In the genomic region with DNA sequence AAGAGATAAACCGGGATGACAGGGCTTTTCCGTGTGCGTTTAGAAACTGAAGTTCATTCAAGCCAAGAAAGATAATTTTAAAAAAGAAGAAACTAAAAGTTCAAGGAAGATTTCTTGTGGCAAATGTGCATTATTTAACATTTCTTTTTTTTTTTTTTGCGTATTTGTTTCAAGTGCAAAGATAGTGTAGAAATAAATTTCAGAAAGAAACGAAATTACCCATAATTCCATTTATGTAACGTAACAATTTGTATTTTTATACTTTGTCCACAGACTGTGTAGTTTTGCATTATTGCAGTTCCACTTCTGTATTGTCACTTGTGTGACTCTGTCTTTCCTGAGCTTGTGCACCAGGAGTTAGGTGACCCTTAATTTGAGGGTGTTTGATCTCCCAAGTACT, we compare ENCODE assay signal across 24 cellular contexts. TPM values are rescaled to one million over a fixed set of nuclear protein-coding genes. Genes with fewer than 3 reads are reported as not detected.
DNase-seq lines count a peak whose midpoint lies in the region; ATAC-seq, FAIRE-seq and TF ChIP-seq lines count a peak whose summit lies in the region.
"Had no signal": no experiment of that assay in that cellular context is flagged by ENCODE, and none has a peak within 500 bp of the region (broad histone marks: within the 10 kb centered on the region; RNA-seq: fewer than 3 reads in every experiment).

No MANE protein-coding gene starts in this region.

- H2AFZ ChIP-seq in HepG2 (ENCODE audit: low read length) = no peak overlapping the region
- H2AFZ ChIP-seq in PC-9 = no peak overlapping the region

- H3K79me2 ChIP-seq in HepG2 (ENCODE audit: insufficient read depth, low read length) (no peaks in the 10 kb centered on the region), PC-9 (ENCODE audit: low read depth) (no peaks in the 10 kb centered on the region)

- DNase-seq in right lobe of liver (no peak), HepG2 (ENCODE audit: low spot score) (no peak), MV-4-11 (lab: John Stamatoyannopoulos, UW) (peak; percentile 34), superior temporal gyrus (ENCODE audit: extremely low spot score) (no peak), HT-29 (ENCODE audit: low spot score) (no peak), PC-9 (no peak)
- no peak for DNase-seq in stimulated activated effector memory CD8-positive, alpha-beta T cell treated with anti-CD3 and anti-CD28 coated beads, Interleukin-12 subunit alpha, Interleukin-12 subunit beta, amount 100 ng/mL, for 72 hours (ENCODE audit: low spot score in 2 of 2)
- DNase-seq: AML-193; Caco-2; Calu3; CD4-positive, alpha-beta T cell; CD8-positive, alpha-beta T cell; DMS79 treated with DMSO at 0.1 percent for 48 hours; GF-D8 had no signal

- H3K4me3 Mint-ChIP-seq in stimulated activated effector memory CD8-positive, alpha-beta T cell treated with anti-CD3 and anti-CD28 coated beads, Interleukin-12 subunit alpha, Interleukin-12 subunit beta, amount 100 ng/mL, for 72 hours = no peak overlapping the region
- H3K4me3 Mint-ChIP-seq: B cell; CD4-positive, alpha-beta T cell; CD8-positive, alpha-beta T cell had no signal

- no peaks in the 10 kb centered on the region for H3K9me2 ChIP-seq in PC-9 (ENCODE audit: insufficient read depth)

- H3K36me3 ChIP-seq in right lobe of liver = peaks cover 0 to 24% (median 4%) of the 10 kb centered on the region in 4 donors
- peaks cover 11 to 40% of the 10 kb centered on the region in 2 experiments for H3K36me3 ChIP-seq in HepG2 (replicated peaks in 1 of 2; ENCODE audit: control insufficient read depth in 1 of 2, insufficient read depth in 2 of 2, low read length in 2 of 2)
- no peaks in the 10 kb centered on the region; the same call in 1 of the 2 replicates for H3K36me3 ChIP-seq in PC-9 (ENCODE audit: low read depth)

- H3K4me1 ChIP-seq in right lobe of liver (peaks cover 0 to 50% (median 17%) of the 10 kb centered on the region in 4 donors), HepG2 (ENCODE audit: insufficient read depth, low read length) (peaks cover 30% of the 10 kb centered on the region), PC-9 (replicated peaks; ENCODE audit: insufficient read depth) (peaks cover 33% of the 10 kb centered on the region)
- H3K4me1 ChIP-seq: BLaER1 treated with 17β-estradiol and CSF1 and Interleukin-3, amounts not matched to agents 10 nM and 100 nM had no signal

- in situ Hi-C loops in HepG2 (cut with HindIII; ENCODE audit: extremely low pct_ligation_motif_present, low pct_unique_long_range_greater_than_20kb) = no loop called here

- CTCF ChIA-PET in HepG2 (lab: Yijun Ruan, JAX; ENCODE audit: low intra/inter-chr PET ratio, low total read pairs) (no interaction called here), PC-9 (lab: Charles Lee) (no interaction called here)

- H4K20me1 ChIP-seq in HepG2 (ENCODE audit: insufficient read depth, low read length) = no peaks in the 10 kb centered on the region
- H4K20me1 ChIP-seq in PC-9 (ENCODE audit: insufficient read depth) = peaks cover 3% of the 10 kb centered on the region; the same call in 1 of the 2 replicates

- FAIRE-seq in HepG2 (lab: Jason Lieb, UNC) = no peak
- FAIRE-seq: A549, D721Med, G401.6, GM12891, GM19239 had no signal

- H3K27ac ChIP-seq in right lobe of liver (peak overlapping the region in 2 of 3 donors; percentile 63 to 79), HepG2 (ENCODE audit: extremely low read length, insufficient read depth, low read length) (no peak overlapping the region), angular gyrus (ENCODE audit: low read depth, low read length) (peak overlapping the region; percentile 8), PC-9 (no peak overlapping the region)
- H3K27ac ChIP-seq: 22Rv1; A549; BLaER1 treated with 17β-estradiol and CSF1 and Interleukin-3, amounts not matched to agents 10 nM and 100 nM; C4-2B had no signal

- intact Hi-C loops in right lobe of liver (cut with DNase I) (loop anchor here in 1 of 2 donors (10.0 kb wide), 1 partner anchor 88 kb away; no protein-coding TSS in a partner anchor), HepG2 (cut with micrococcal nuclease; ENCODE audit: unreplicated experiment) (no loop called here), PC-9 (cut with micrococcal nuclease; ENCODE audit: unreplicated experiment) (loop anchor here (10.0 kb wide), 1 partner anchor 222 kb away; no protein-coding TSS in a partner anchor)

- no peak for TF ChIP-seq CTCF in right lobe of liver (IDR thresholded peaks at IDR 0.05)
- no peak for TF ChIP-seq CTCF in HepG2 (CRISPR knock-in tag; IDR thresholded peaks at IDR 0.05)
- no peak for TF ChIP-seq CTCF in PC-9 (conservative IDR thresholded peaks at IDR 0.05)

- TF ChIP-seq RAD21 in HepG2 (CRISPR knock-in tag; IDR thresholded peaks at IDR 0.05) = no peak

- 83% methylated on average over 6 of the region's 6 CpGs for WGBS in right lobe of liver (ENCODE audit: insufficient coverage, low coverage, low lambda C conversion rate, missing lambda C conversion rate)
- 92% methylated on average over 6 of the region's 6 CpGs for WGBS in HepG2 (ENCODE audit: low lambda C conversion rate)

- H3F3A ChIP-seq in PC-9 (ENCODE audit: insufficient read depth, low read depth) = peaks cover 32% of the 10 kb centered on the region; the same call in 1 of the 2 replicates

- no peaks in the 10 kb centered on the region for H3K9me3 Mint-ChIP-seq in stimulated activated effector memory CD8-positive, alpha-beta T cell treated with anti-CD3 and anti-CD28 coated beads, Interleukin-12 subunit alpha, Interleukin-12 subunit beta, amount 100 ng/mL, for 72 hours
- H3K9me3 Mint-ChIP-seq: CD4-positive, alpha-beta T cell; CD8-positive, alpha-beta T cell had no signal

- peaks cover 11% of the 10 kb centered on the region for H3K4me1 Mint-ChIP-seq in stimulated activated effector memory CD8-positive, alpha-beta T cell treated with anti-CD3 and anti-CD28 coated beads, Interleukin-12 subunit alpha, Interleukin-12 subunit beta, amount 100 ng/mL, for 72 hours
- H3K4me1 Mint-ChIP-seq: B cell had no signal

- H3K27me3 ChIP-seq in right lobe of liver (no peaks in the 10 kb centered on the region), HepG2 (ENCODE audit: control insufficient read depth in 1 of 2, insufficient read depth in 2 of 2, low read length in 2 of 2) (no peaks in the 10 kb centered on the region), PC-9 (ENCODE audit: insufficient read depth, low read depth) (no peaks in the 10 kb centered on the region)
- H3K27me3 ChIP-seq: BLaER1 treated with 17β-estradiol and CSF1 and Interleukin-3, amounts not matched to agents 10 nM and 100 nM had no signal

- no peak for ATAC-seq in right lobe of liver
- ATAC-seq in HepG2 = no peak
- ATAC-seq in stimulated activated effector memory CD8-positive, alpha-beta T cell treated with anti-CD3 and anti-CD28 coated beads, Interleukin-12 subunit alpha, Interleukin-12 subunit beta, amount 100 ng/mL, for 72 hours = no peak
- ATAC-seq: A549; CD8-positive, alpha-beta T cell had no signal

- no peak overlapping the region for H3K9ac ChIP-seq in HepG2 (ENCODE audit: insufficient read depth, low read depth, low read length)
- H3K9ac ChIP-seq: BLaER1 treated with 17β-estradiol and CSF1 and Interleukin-3, amounts not matched to agents 10 nM and 100 nM had no signal

- BruUV-seq in HepG2 (replicated peaks; lab: Mats Ljungman, UMichigan) = no TSS peak
- no TSS peak for BruUV-seq in PC-9 (replicated peaks; lab: Mats Ljungman, UMichigan)

- peak overlapping the region; percentile 33 for H3K27ac Mint-ChIP-seq in stimulated activated effector memory CD8-positive, alpha-beta T cell treated with anti-CD3 and anti-CD28 coated beads, Interleukin-12 subunit alpha, Interleukin-12 subunit beta, amount 100 ng/mL, for 72 hours
- H3K27ac Mint-ChIP-seq: B cell; CD4-positive, alpha-beta T cell had no signal

- H3K9me3 ChIP-seq in right lobe of liver (no peaks in the 10 kb centered on the region), HepG2 (ENCODE audit: low read length) (no peaks in the 10 kb centered on the region), PC-9 (ENCODE audit: insufficient read depth, low read depth) (no peaks in the 10 kb centered on the region)
- H3K9me3 ChIP-seq: A549; BLaER1 treated with 17β-estradiol and CSF1 and Interleukin-3, amounts not matched to agents 10 nM and 100 nM; Caco-2 had no signal

- H3K4me2 ChIP-seq in HepG2 (ENCODE audit: low read depth, low read length) (no peak overlapping the region), PC-9 (no peak overlapping the region)
- H3K4me2 ChIP-seq: A549; BLaER1 treated with 17β-estradiol and CSF1 and Interleukin-3, amounts not matched to agents 10 nM and 100 nM had no signal

- no peak for TF ChIP-seq EP300 in HepG2 (IDR thresholded peaks at IDR 0.05; ENCODE audit: low read depth in 2 of 2, low read length in 2 of 2)
- no peak for TF ChIP-seq EP300 in HepG2 (CRISPR knock-in tag; IDR thresholded peaks at IDR 0.05; ENCODE audit: borderline replicate concordance)

- TF ChIP-seq POLR2A in right lobe of liver (IDR thresholded peaks at IDR 0.05) (no peak), HepG2 (IDR thresholded peaks at IDR 0.05; ENCODE audit: insufficient read depth in 1 of 2, low read depth in 2 of 2, low read length in 2 of 2) (no peak)

- H3K4me3 ChIP-seq in right lobe of liver (no peak overlapping the region), HepG2 (replicated peaks in 1 of 3; ENCODE audit: insufficient read depth in 1 of 3, low read depth in 2 of 3, low read length in 3 of 3) (no peak overlapping the region), PC-9 (no peak overlapping the region)
- H3K4me3 ChIP-seq: A549; BLaER1 treated with 17β-estradiol and CSF1 and Interleukin-3, amounts not matched to agents 10 nM and 100 nM had no signal

- H3K36me3 Mint-ChIP-seq in stimulated activated effector memory CD8-positive, alpha-beta T cell treated with anti-CD3 and anti-CD28 coated beads, Interleukin-12 subunit alpha, Interleukin-12 subunit beta, amount 100 ng/mL, for 72 hours = peaks cover 75% of the 10 kb centered on the region

- POLR2A ChIA-PET in HepG2 (lab: Yijun Ruan, JAX) = no interaction called here
- POLR2A ChIA-PET in PC-9 (lab: Charles Lee; ENCODE audit: unreplicated experiment) = no interaction called here

RNA-seq across cellular contexts. Expression of gene SNAP29, which starts 24.0 kb away (rescaled TPM):
- total RNA-seq in right lobe of liver (10 to 100 TPM; 17.6 to 27.0 (median 22.4) TPM), HepG2 (2016; rRNA removed; fragmentation: Illumina TruSeq; extraction: Trizol) (12.3 and 15.2 TPM in 2 replicates), PC-9 (2021) (13.5 and 17.8 TPM in 2 replicates)
- total RNA-seq in HepG2 (2016; cell fraction: cytosol; rRNA removed; fragmentation: Illumina TruSeq; extraction: Trizol; ENCODE audit: low read depth) = 4.6 and 7.7 TPM in 2 replicates
- 13.5 and 15.2 TPM in 2 replicates for total RNA-seq in HepG2 (2016; cell fraction: insoluble cytoplasmic fraction; rRNA removed; fragmentation: Illumina TruSeq; extraction: Trizol)
- 8.6 and 11.2 TPM in 2 replicates for total RNA-seq in HepG2 (2016; cell fraction: membrane; rRNA removed; fragmentation: Illumina TruSeq; extraction: Trizol)
- 6.6 and 9.4 TPM in 2 replicates for total RNA-seq in HepG2 (2016; cell fraction: nucleus; rRNA removed; fragmentation: Illumina TruSeq; extraction: Trizol)
- polyA plus RNA-seq in HepG2 (2011; rRNA removed) = 25.2 and 30.7 TPM in 2 replicates
- 17.1 and 22.8 TPM in 2 replicates for polyA plus RNA-seq in HepG2 (2011; cell fraction: cytosol; rRNA removed)
- 8.5 and 9.6 TPM in 2 replicates for polyA plus RNA-seq in HepG2 (2011; cell fraction: nucleus; rRNA removed)
- 16.3 and 21.2 TPM in 2 replicates for polyA plus RNA-seq in HepG2 (2012)
- polyA plus RNA-seq in HepG2 (2016; cell fraction: cytosol; fragmentation: Illumina TruSeq; extraction: Trizol; ENCODE audit: low read depth) = 16.6 and 21.2 TPM in 2 replicates
- 37.2 TPM in 2 replicates for polyA plus RNA-seq in HepG2 (2016; cell fraction: insoluble cytoplasmic fraction; fragmentation: Illumina TruSeq; extraction: Trizol; ENCODE audit: low read depth)
- polyA plus RNA-seq in HepG2 (2016; cell fraction: membrane; fragmentation: Illumina TruSeq; extraction: Trizol; ENCODE audit: low read depth) = 20.2 and 24.4 TPM in 2 replicates
- polyA plus RNA-seq in HepG2 (2016; cell fraction: nucleus; fragmentation: Illumina TruSeq; extraction: Trizol; ENCODE audit: insufficient read depth, low read depth) = 13.4 and 20.8 TPM in 2 replicates
- 7.0 and 12.3 TPM in 2 replicates for polyA minus RNA-seq in HepG2 (2011; rRNA and poly(A)+ RNA removed; ENCODE audit: low replicate concordance)
- 5.0 and 7.2 TPM in 2 replicates for polyA minus RNA-seq in HepG2 (2011; cell fraction: cytosol; rRNA and poly(A)+ RNA removed)
- 5.5 and 8.0 TPM in 2 replicates for polyA minus RNA-seq in HepG2 (2011; cell fraction: nucleus; rRNA and poly(A)+ RNA removed)
- total RNA-seq in HT-29 (2014; rRNA removed; shearing (Covaris generic)) = 23.5 and 26.9 TPM in 2 replicates

RNA-seq across cellular contexts. Expression of gene PI4KA, which starts 24.2 kb away (rescaled TPM):
- 10 to 100 TPM; 35.3 to 55.4 (median 47.7) TPM for total RNA-seq in right lobe of liver
- 27.4 and 27.8 TPM in 2 replicates for total RNA-seq in HepG2 (2016; rRNA removed; fragmentation: Illumina TruSeq; extraction: Trizol)
- total RNA-seq in HepG2 (2016; cell fraction: cytosol; rRNA removed; fragmentation: Illumina TruSeq; extraction: Trizol; ENCODE audit: low read depth) = 10.0 and 12.0 TPM in 2 replicates
- total RNA-seq in HepG2 (2016; cell fraction: insoluble cytoplasmic fraction; rRNA removed; fragmentation: Illumina TruSeq; extraction: Trizol) = 25.7 and 26.8 TPM in 2 replicates
- 16.3 TPM in 2 replicates for total RNA-seq in HepG2 (2016; cell fraction: membrane; rRNA removed; fragmentation: Illumina TruSeq; extraction: Trizol)
- 33.2 and 34.5 TPM in 2 replicates for total RNA-seq in HepG2 (2016; cell fraction: nucleus; rRNA removed; fragmentation: Illumina TruSeq; extraction: Trizol)
- polyA plus RNA-seq in HepG2 (2011; rRNA removed) = 56.4 and 61.1 TPM in 2 replicates
- 24.2 and 30.0 TPM in 2 replicates for polyA plus RNA-seq in HepG2 (2011; cell fraction: cytosol; rRNA removed)
- polyA plus RNA-seq in HepG2 (2011; cell fraction: nucleus; rRNA removed) = 194 and 229 TPM in 2 replicates
- polyA plus RNA-seq in HepG2 (2012) = 38.2 and 50.8 TPM in 2 replicates
- polyA plus RNA-seq in HepG2 (2016; cell fraction: cytosol; fragmentation: Illumina TruSeq; extraction: Trizol; ENCODE audit: low read depth) = 7.1 and 8.3 TPM in 2 replicates
- polyA plus RNA-seq in HepG2 (2016; cell fraction: insoluble cytoplasmic fraction; fragmentation: Illumina TruSeq; extraction: Trizol; ENCODE audit: low read depth) = 27.0 and 33.9 TPM in 2 replicates
- polyA plus RNA-seq in HepG2 (2016; cell fraction: membrane; fragmentation: Illumina TruSeq; extraction: Trizol; ENCODE audit: low read depth) = 9.8 and 13.2 TPM in 2 replicates
- 87.2 and 87.7 TPM in 2 replicates for polyA plus RNA-seq in HepG2 (2016; cell fraction: nucleus; fragmentation: Illumina TruSeq; extraction: Trizol; ENCODE audit: insufficient read depth, low read depth)
- polyA minus RNA-seq in HepG2 (2011; rRNA and poly(A)+ RNA removed; ENCODE audit: low replicate concordance) = 54.2 and 76.0 TPM in 2 replicates
- polyA minus RNA-seq in HepG2 (2011; cell fraction: cytosol; rRNA and poly(A)+ RNA removed) = 26.8 and 30.9 TPM in 2 replicates
- 64.2 and 73.0 TPM in 2 replicates for polyA minus RNA-seq in HepG2 (2011; cell fraction: nucleus; rRNA and poly(A)+ RNA removed)
- total RNA-seq in HT-29 (2014; rRNA removed; shearing (Covaris generic)) = 69.9 and 127 TPM in 2 replicates
- total RNA-seq in PC-9 (2021) = 24.7 and 27.9 TPM in 2 replicates

RNA-seq across cellular contexts. Expression of gene CRKL, which starts 34.4 kb away (rescaled TPM):
- total RNA-seq in right lobe of liver = 10 to 100 TPM; 27.5 to 53.1 (median 35.2) TPM
- 60.6 and 75.5 TPM in 2 replicates for total RNA-seq in HepG2 (2016; rRNA removed; fragmentation: Illumina TruSeq; extraction: Trizol)
- total RNA-seq in HepG2 (2016; cell fraction: cytosol; rRNA removed; fragmentation: Illumina TruSeq; extraction: Trizol; ENCODE audit: low read depth) = 31.3 and 33.5 TPM in 2 replicates
- total RNA-seq in HepG2 (2016; cell fraction: insoluble cytoplasmic fraction; rRNA removed; fragmentation: Illumina TruSeq; extraction: Trizol) = 61.8 and 67.5 TPM in 2 replicates
- 27.3 and 27.5 TPM in 2 replicates for total RNA-seq in HepG2 (2016; cell fraction: membrane; rRNA removed; fragmentation: Illumina TruSeq; extraction: Trizol)
- 33.6 and 40.5 TPM in 2 replicates for total RNA-seq in HepG2 (2016; cell fraction: nucleus; rRNA removed; fragmentation: Illumina TruSeq; extraction: Trizol)
- 35.0 and 37.4 TPM in 2 replicates for polyA plus RNA-seq in HepG2 (2011; rRNA removed)
- polyA plus RNA-seq in HepG2 (2011; cell fraction: cytosol; rRNA removed) = 27.9 and 33.2 TPM in 2 replicates
- 28.4 and 33.0 TPM in 2 replicates for polyA plus RNA-seq in HepG2 (2011; cell fraction: nucleus; rRNA removed)
- 35.2 and 35.3 TPM in 2 replicates for polyA plus RNA-seq in HepG2 (2012)
- polyA plus RNA-seq in HepG2 (2016; cell fraction: cytosol; fragmentation: Illumina TruSeq; extraction: Trizol; ENCODE audit: low read depth) = 1.8 and 2.0 TPM in 2 replicates
- 51.7 and 54.5 TPM in 2 replicates for polyA plus RNA-seq in HepG2 (2016; cell fraction: insoluble cytoplasmic fraction; fragmentation: Illumina TruSeq; extraction: Trizol; ENCODE audit: low read depth)
- polyA plus RNA-seq in HepG2 (2016; cell fraction: membrane; fragmentation: Illumina TruSeq; extraction: Trizol; ENCODE audit: low read depth) = 8.2 and 8.3 TPM in 2 replicates
- polyA plus RNA-seq in HepG2 (2016; cell fraction: nucleus; fragmentation: Illumina TruSeq; extraction: Trizol; ENCODE audit: insufficient read depth, low read depth) = 43.1 and 45.5 TPM in 2 replicates
- 24.4 and 79.1 TPM in 2 replicates for polyA minus RNA-seq in HepG2 (2011; rRNA and poly(A)+ RNA removed; ENCODE audit: low replicate concordance)
- polyA minus RNA-seq in HepG2 (2011; cell fraction: cytosol; rRNA and poly(A)+ RNA removed) = 48.4 and 52.7 TPM in 2 replicates
- polyA minus RNA-seq in HepG2 (2011; cell fraction: nucleus; rRNA and poly(A)+ RNA removed) = 20.6 and 30.0 TPM in 2 replicates
- 74.9 and 77.2 TPM in 2 replicates for total RNA-seq in HT-29 (2014; rRNA removed; shearing (Covaris generic))
- 45.8 and 49.7 TPM in 2 replicates for total RNA-seq in PC-9 (2021)

Comparison
In these comparisons a context has a peak if more than half of its experiments do, and no peak if none do; other contexts are left out.
1. H3K27ac ChIP-seq: peak in right lobe of liver (2 of 3) and angular gyrus (single experiment); none in HepG2 (single experiment) and PC-9 (single experiment).